In genomic region chr5:35863159-35863558, GRCh38 we compare ENCODE assay signal across 12 cellular contexts. TPM values are rescaled to one million over a fixed set of nuclear protein-coding genes. Genes with fewer than 3 reads are reported as not detected.
DNase-seq lines count a peak whose midpoint lies in the region; ATAC-seq and TF ChIP-seq lines count a peak whose summit lies in the region.
"Had no signal": no experiment of that assay in that cellular context is flagged by ENCODE, and none has a peak within 500 bp of the region (broad histone marks: within the 10 kb centered on the region; RNA-seq: fewer than 3 reads in every experiment).

No MANE protein-coding gene starts in this region.

- peaks cover 2% of the 10 kb centered on the region in 2 donors for H3K9me3 Mint-ChIP-seq in activated T-cell treated with anti-CD3 and anti-CD28 coated beads, Interleukin-2, amount 50 U/mL, for 72 hours
- peaks cover 7% of the 10 kb centered on the region for H3K9me3 Mint-ChIP-seq in activated CD4-positive, alpha-beta memory T cell treated with anti-CD3 and anti-CD28 coated beads, Interleukin-2, amount 10 ng/mL, durations not matched to agents 7 days and 5 days

- intact Hi-C loops in IMR-90 (cut with micrococcal nuclease): no loop called here

- no peak overlapping the region for H2AFZ ChIP-seq in IMR-90 (replicated peaks; ENCODE audit: low read length, poor library complexity)

- ATAC-seq in activated T-cell treated with anti-CD3 and anti-CD28 coated beads, Interleukin-2, amount 50 U/mL, for 72 hours (replicated peaks in 1 of 2): peak; percentile 68 to 69
- no peak for ATAC-seq in IMR-90 (ENCODE audit: low read depth)
- peak; percentile 69 for ATAC-seq in stimulated activated naive CD8-positive, alpha-beta T cell treated with anti-CD3 and anti-CD28 coated beads, Interleukin-15, Interleukin-2, amounts not matched to agents 100 U/mL and 50 U/mL, for 24 hours

- DNase-seq in activated T-cell treated with anti-CD3 and anti-CD28 coated beads, Interleukin-2, amount 50 U/mL, for 72 hours: peak; percentile 39 to 50
- DNase-seq in activated T-cell treated with anti-CD3 and anti-CD28 coated beads, Interleukin-2, amount 50 U/mL, for 1 hour: no peak
- DNase-seq in IMR-90: no peak
- no peak for DNase-seq in activated CD4-positive, alpha-beta memory T cell treated with anti-CD3 and anti-CD28 coated beads, Interleukin-2, amount 10 ng/mL, durations not matched to agents 7 days and 5 days
- no peak for DNase-seq in stimulated activated naive CD8-positive, alpha-beta T cell treated with anti-CD3 and anti-CD28 coated beads, Interleukin-15, Interleukin-2, amounts not matched to agents 100 U/mL and 50 U/mL, for 24 hours
- DNase-seq in NK-92 treated with Interleukin-12 subunit alpha and Interleukin-12 subunit beta, amount 100 ng/mL, for 24 hours (lab: John Stamatoyannopoulos, UW): no peak
- DNase-seq in activated gamma-delta T cell treated with Interleukin-2 at 50 U/mL for 16 hours: no peak
- no peak for DNase-seq in effector CD4-positive, alpha-beta T cell
- DNase-seq: activated CD4-positive, alpha-beta T cell treated with anti-CD3 and anti-CD28 coated beads, Interleukin-2, amount 50 U/mL, for 48 hours; brain microvascular endothelial cell; NCI-H1930 had no signal

- no peak for TF ChIP-seq POLR2A in IMR-90 (IDR thresholded peaks at IDR 0.05; ENCODE audit: low read depth, low read length)

- H4K8ac ChIP-seq in IMR-90 (ENCODE audit: low read depth in 2 of 2, low read length in 2 of 2): peak overlapping the region in 1 of 2 experiments; percentile 30; a peak in 2 of 4 replicates

- H3K4me2 ChIP-seq in IMR-90 (ENCODE audit: low read depth, low read length): no peak overlapping the region

- no TSS peak for BruUV-seq in IMR-90 (replicated peaks; lab: Mats Ljungman, UMichigan)

- peak overlapping the region; percentile 42; the same call in 1 of the 2 replicates for H3K18ac ChIP-seq in IMR-90 (ENCODE audit: low read depth, low read length)

- peaks cover 18 to 34% of the 10 kb centered on the region in 2 experiments for H3K79me1 ChIP-seq in IMR-90 (ENCODE audit: low read depth in 1 of 2, low read length in 2 of 2)

- peak overlapping the region; percentile 81 to 99 for H3K4me3 Mint-ChIP-seq in activated T-cell treated with anti-CD3 and anti-CD28 coated beads, Interleukin-2, amount 50 U/mL, for 72 hours
- peak overlapping the region; percentile 69 for H3K4me3 Mint-ChIP-seq in activated CD4-positive, alpha-beta memory T cell treated with anti-CD3 and anti-CD28 coated beads, Interleukin-2, amount 10 ng/mL, durations not matched to agents 7 days and 5 days

- no peaks in the 10 kb centered on the region for H4K20me1 ChIP-seq in IMR-90 (ENCODE audit: insufficient read depth, low read length)

- H3K27me3 ChIP-seq in IMR-90 (ENCODE audit: control insufficient read depth, insufficient read depth, low read length): no peaks in the 10 kb centered on the region
- H3K27me3 ChIP-seq: brain microvascular endothelial cell had no signal

- peak overlapping the region; percentile 20; the same call in 1 of the 2 replicates for H2AK5ac ChIP-seq in IMR-90 (ENCODE audit: low read depth, low read length)

- no peak overlapping the region for H2AK9ac ChIP-seq in IMR-90 (replicated peaks; ENCODE audit: low read depth, low read length, poor library complexity)

- no peak overlapping the region for H3K23ac ChIP-seq in IMR-90 (ENCODE audit: low read depth, low read length)

- peak overlapping the region; percentile 65; the same call in 1 of the 3 replicates for H2BK15ac ChIP-seq in IMR-90 (ENCODE audit: low read depth, low read length)

- H3K56ac ChIP-seq in IMR-90 (ENCODE audit: extremely low read depth, insufficient read depth, low read length): no peak overlapping the region

- TF ChIP-seq CTCF in IMR-90 (conservative IDR thresholded peaks at IDR 0.05; ENCODE audit: low read depth, low read length): no peak

- CTCF ChIA-PET in IMR-90 (lab: Yijun Ruan, JAX): interaction anchor here (1.3 to 1.5 kb wide), 2 partner anchors 45 to 86 kb away, joined by 5 read pairs; no protein-coding TSS in a partner anchor
- CTCF ChIA-PET in activated CD4-positive, alpha-beta memory T cell treated with anti-CD3 and anti-CD28 coated beads, Interleukin-2, amount 10 ng/mL, durations not matched to agents 7 days and 5 days (lab: Charles Lee): interaction anchor here (1.1 to 2.0 kb wide), 6 partner anchors 12 to 245 kb away, joined by 3 to 5 read pairs (median 4); partner anchors contain the start of gene SPEF2

- peak overlapping the region; percentile 26; the same call in 1 of the 2 replicates for H4K5ac ChIP-seq in IMR-90 (ENCODE audit: low read depth, low read length)

- in situ Hi-C loops in IMR-90 (cut with MboI; ENCODE audit: low sequenced_read_pairs): no loop called here

- peak overlapping the region; percentile 58; the same call in 1 of the 2 replicates for H3K4ac ChIP-seq in IMR-90 (ENCODE audit: low read depth, low read length)

- H3K9ac ChIP-seq in IMR-90 (ENCODE audit: low read depth, low read length): no peak overlapping the region

- no peak overlapping the region for H4K91ac ChIP-seq in IMR-90 (ENCODE audit: insufficient read depth, low read depth, low read length)

- H3K4me3 ChIP-seq in IMR-90 (ENCODE audit: insufficient read depth, low read depth, low read length): no peak overlapping the region

- H3K27ac Mint-ChIP-seq in activated T-cell treated with anti-CD3 and anti-CD28 coated beads, Interleukin-2, amount 50 U/mL, for 72 hours: peak overlapping the region; percentile 100
- peak overlapping the region; percentile 50 for H3K27ac Mint-ChIP-seq in activated CD4-positive, alpha-beta memory T cell treated with anti-CD3 and anti-CD28 coated beads, Interleukin-2, amount 10 ng/mL, durations not matched to agents 7 days and 5 days

- no peak overlapping the region for H3K27ac ChIP-seq in IMR-90 (ENCODE audit: insufficient read depth, low read length)
- H3K27ac ChIP-seq: brain microvascular endothelial cell had no signal

- peaks cover 41 to 86% of the 10 kb centered on the region in 2 donors for H3K36me3 Mint-ChIP-seq in activated T-cell treated with anti-CD3 and anti-CD28 coated beads, Interleukin-2, amount 50 U/mL, for 72 hours (ENCODE audit: insufficient read depth in 2 of 2)
- peaks cover 90% of the 10 kb centered on the region for H3K36me3 Mint-ChIP-seq in activated CD4-positive, alpha-beta memory T cell treated with anti-CD3 and anti-CD28 coated beads, Interleukin-2, amount 10 ng/mL, durations not matched to agents 7 days and 5 days (ENCODE audit: low read depth)

- H3K14ac ChIP-seq in IMR-90 (replicated peaks; ENCODE audit: low read depth, low read length): peak overlapping the region; percentile 27; the same call in 1 of the 2 replicates

- H3K36me3 ChIP-seq in IMR-90 (ENCODE audit: control insufficient read depth, insufficient read depth, low read length): peaks cover 15% of the 10 kb centered on the region
- H3K36me3 ChIP-seq: brain microvascular endothelial cell had no signal

- POLR2A ChIA-PET in IMR-90 (lab: Charles Lee; ENCODE audit: unreplicated experiment): no interaction called here
- POLR2A ChIA-PET in activated CD4-positive, alpha-beta memory T cell treated with anti-CD3 and anti-CD28 coated beads, Interleukin-2, amount 10 ng/mL, durations not matched to agents 7 days and 5 days (lab: Charles Lee): interaction anchor here (0.7 to 16.3 kb wide), 8 partner anchors 9 to 384 kb away, joined by 3 to 422 read pairs (median 4); no protein-coding TSS in a partner anchor

- H2BK120ac ChIP-seq in IMR-90 (ENCODE audit: low read depth, low read length): no peak overlapping the region; the same call in 1 of the 2 replicates

- peak overlapping the region; percentile 27 for H2BK5ac ChIP-seq in IMR-90 (ENCODE audit: low read depth, low read length, poor library complexity, severe bottlenecking)

- dilution Hi-C loops in IMR-90 (cut with HindIII; ENCODE audit: low sequenced_read_pairs, unreplicated experiment): no loop called here

- H3K4me1 ChIP-seq in IMR-90 (ENCODE audit: control insufficient read depth, insufficient read depth, low read length): peaks cover 14% of the 10 kb centered on the region

- peaks cover 6% of the 10 kb centered on the region; the same call in 1 of the 2 replicates for H3K9me1 ChIP-seq in IMR-90 (ENCODE audit: insufficient read depth, low read length)

- H3K4me1 Mint-ChIP-seq in activated T-cell treated with anti-CD3 and anti-CD28 coated beads, Interleukin-2, amount 50 U/mL, for 72 hours (ENCODE audit: low read depth): peaks cover 94% of the 10 kb centered on the region
- H3K4me1 Mint-ChIP-seq in activated CD4-positive, alpha-beta memory T cell treated with anti-CD3 and anti-CD28 coated beads, Interleukin-2, amount 10 ng/mL, durations not matched to agents 7 days and 5 days: peaks cover 77% of the 10 kb centered on the region

- H3K27me3 Mint-ChIP-seq in activated T-cell treated with anti-CD3 and anti-CD28 coated beads, Interleukin-2, amount 50 U/mL, for 72 hours (ENCODE audit: low read depth): no peaks in the 10 kb centered on the region
- H3K27me3 Mint-ChIP-seq in activated CD4-positive, alpha-beta memory T cell treated with anti-CD3 and anti-CD28 coated beads, Interleukin-2, amount 10 ng/mL, durations not matched to agents 7 days and 5 days: no peaks in the 10 kb centered on the region

- no peaks in the 10 kb centered on the region for H3K9me3 ChIP-seq in IMR-90 (ENCODE audit: control insufficient read depth, insufficient read depth, low read length)

- H2BK20ac ChIP-seq in IMR-90 (ENCODE audit: low read depth, low read length): peak overlapping the region; percentile 46; the same call in 1 of the 2 replicates

- TF ChIP-seq RAD21 in IMR-90 (IDR thresholded peaks at IDR 0.05; ENCODE audit: low read length): no peak

- no CpG with 5 or more reads among the region's 3 CpGs for WGBS in IMR-90 (ENCODE audit: extremely low coverage in 2 of 2, insufficient read length in 1 of 2), 2 experiments

TF ChIP-seq in IMR-90, 13 proteins besides CTCF, POLR2A, EP300 and RAD21 (continues in another document):
- no peak for TF ChIP-seq FOS (IDR thresholded peaks at IDR 0.05; ENCODE audit: low read depth, low read length)
- TF ChIP-seq SMC3 (IDR thresholded peaks at IDR 0.05; ENCODE audit: low read depth, low read length): no peak
- no peak for TF ChIP-seq RCOR1 (IDR thresholded peaks at IDR 0.05; ENCODE audit: insufficient replicate concordance, low read length)
- TF ChIP-seq BHLHE40 (IDR thresholded peaks at IDR 0.05; ENCODE audit: low read depth, low read length): no peak
- TF ChIP-seq RFX5 (IDR thresholded peaks at IDR 0.05; ENCODE audit: low read depth, low read length): no peak
- TF ChIP-seq CHD1 (IDR thresholded peaks at IDR 0.05; ENCODE audit: low read depth, low read length): no peak
- TF ChIP-seq MXI1 (IDR thresholded peaks at IDR 0.05; ENCODE audit: borderline replicate concordance, low read depth, low read length): no peak

RNA-seq across cellular contexts. Expression of gene IL7R, which starts 6.5 kb away (rescaled TPM):
- 100 to 1,000 TPM; 102 to 143 TPM for total RNA-seq in activated T-cell treated with anti-CD3 and anti-CD28 coated beads, Interleukin-2, amount 50 U/mL, for 72 hours
- 56.9 and 71.7 TPM in 2 replicates for total RNA-seq in IMR-90 (2012; rRNA removed)
- polyA plus RNA-seq in IMR-90 (2012; rRNA removed): 39.0 and 40.7 TPM in 2 replicates
- 12.9 and 32.4 TPM in 2 replicates for polyA plus RNA-seq in IMR-90 (2012; cell fraction: cytosol; rRNA removed)
- 7.9 and 30.3 TPM in 2 replicates for polyA plus RNA-seq in IMR-90 (2012; cell fraction: nucleus; rRNA removed; ENCODE audit: low replicate concordance)
- 100 to 1,000 TPM; 271 to 273 TPM for total RNA-seq in activated CD4-positive, alpha-beta memory T cell treated with anti-CD3 and anti-CD28 coated beads, Interleukin-2, amount 10 ng/mL, durations not matched to agents 7 days and 5 days
- polyA plus RNA-seq: neural cell had no signal

Comparison
In these comparisons a context has a peak if more than half of its experiments do, and no peak if none do; other contexts are left out.
1. DNase-seq: peak in activated T-cell treated with anti-CD3 and anti-CD28 coated beads, Interleukin-2, amount 50 U/mL, for 72 hours (2 of 2); none in activated T-cell treated with anti-CD3 and anti-CD28 coated beads, Interleukin-2, amount 50 U/mL, for 1 hour (single experiment), IMR-90 (single experiment), activated CD4-positive, alpha-beta memory T cell treated with anti-CD3 and anti-CD28 coated beads, Interleukin-2, amount 10 ng/mL, durations not matched to agents 7 days and 5 days (single experiment), stimulated activated naive CD8-positive, alpha-beta T cell treated with anti-CD3 and anti-CD28 coated beads, Interleukin-15, Interleukin-2, amounts not matched to agents 100 U/mL and 50 U/mL, for 24 hours (single experiment), NK-92 treated with Interleukin-12 subunit alpha and Interleukin-12 subunit beta, amount 100 ng/mL, for 24 hours (single experiment), activated gamma-delta T cell treated with Interleukin-2 at 50 U/mL for 16 hours (single experiment) and effector CD4-positive, alpha-beta T cell (single experiment).